Comparison of ENCODE assay signal across 14 cellular contexts in the genomic region with DNA sequence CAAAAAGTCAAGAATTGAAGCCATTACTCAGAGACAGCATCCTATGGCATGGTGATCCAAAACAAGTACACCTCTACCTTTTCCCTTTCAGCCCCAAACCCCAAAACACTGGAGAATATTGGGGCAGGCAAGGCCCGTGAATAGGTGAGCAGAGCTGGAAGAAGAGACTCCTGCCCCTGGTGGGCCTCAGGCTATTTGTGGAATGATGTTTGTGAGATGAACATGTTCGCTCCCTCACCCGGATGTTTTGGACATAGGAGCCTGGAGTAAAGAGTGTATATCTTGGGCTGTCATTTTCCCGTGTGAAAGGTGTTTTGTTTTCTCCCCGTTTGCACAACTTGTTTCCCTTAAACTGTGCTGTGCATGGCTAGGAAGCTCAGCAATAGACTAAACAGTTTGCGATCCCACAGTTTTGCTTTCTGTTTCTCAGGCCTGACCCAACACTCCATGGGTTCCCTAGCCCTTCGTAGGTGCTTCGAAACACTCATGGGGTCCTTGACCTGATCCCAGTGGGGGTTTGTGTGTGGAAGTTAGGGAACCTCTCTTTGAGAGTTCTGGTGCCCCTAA.
DNase-seq lines count a peak whose midpoint lies in the region; ATAC-seq, FAIRE-seq and TF ChIP-seq lines count a peak whose summit lies in the region.
"Had no signal": no experiment of that assay in that cellular context is flagged by ENCODE, and none has a peak within 500 bp of the region (broad histone marks: within the 10 kb centered on the region; RNA-seq: fewer than 3 reads in every experiment).

No MANE protein-coding gene starts in this region.

- no peaks in the 10 kb centered on the region for H3K27me3 ChIP-seq in MM.1S (replicated peaks; ENCODE audit: insufficient read depth, low read length)
- H3K27me3 ChIP-seq in astrocyte (ENCODE audit: insufficient read depth, low read length): no peaks in the 10 kb centered on the region
- H3K27me3 ChIP-seq in Karpas-422 (ENCODE audit: low read length): no peaks in the 10 kb centered on the region
- H3K27me3 ChIP-seq: BLaER1 treated with 17β-estradiol and CSF1 and Interleukin-3, amounts not matched to agents 10 nM and 100 nM had no signal

- FAIRE-seq in HTR-8/SVneo (lab: Jason Lieb, UNC) (peak; percentile 4), astrocyte (lab: Jason Lieb, UNC) (no peak)
- FAIRE-seq: H1 had no signal

- POLR2A ChIA-PET in OCI-LY7 (lab: Charles Lee): no interaction called here

- H3K36me3 ChIP-seq in MM.1S (replicated peaks; ENCODE audit: insufficient read depth, low read length) (no peaks in the 10 kb centered on the region), astrocyte (ENCODE audit: insufficient read depth, low read length) (no peaks in the 10 kb centered on the region), Karpas-422 (ENCODE audit: insufficient read depth, low read length) (no peaks in the 10 kb centered on the region), OCI-LY7 (ENCODE audit: insufficient read depth, low read length) (no peaks in the 10 kb centered on the region)
- H3K36me3 ChIP-seq: BLaER1 treated with 17β-estradiol and CSF1 and Interleukin-3, amounts not matched to agents 10 nM and 100 nM had no signal

- TF ChIP-seq CTCF in MM.1S (IDR thresholded peaks at IDR 0.05; ENCODE audit: low read length): no peak
- no peak for TF ChIP-seq CTCF in astrocyte (IDR thresholded peaks at IDR 0.05; ENCODE audit: insufficient read depth, low read depth, low read length)
- TF ChIP-seq CTCF in OCI-LY7 (conservative IDR thresholded peaks at IDR 0.05; ENCODE audit: low read length): no peak

- H3K27ac ChIP-seq in MM.1S (ENCODE audit: low read length) (no peak overlapping the region), astrocyte (ENCODE audit: low read depth, low read length) (no peak overlapping the region), Karpas-422 (ENCODE audit: low read length) (no peak overlapping the region), OCI-LY7 (ENCODE audit: low read depth, low read length, poor library complexity, severe bottlenecking) (no peak overlapping the region)
- H3K27ac ChIP-seq: BLaER1 treated with 17β-estradiol and CSF1 and Interleukin-3, amounts not matched to agents 10 nM and 100 nM had no signal

- peaks cover 7% of the 10 kb centered on the region for H3K4me1 Mint-ChIP-seq in astrocyte (ENCODE audit: low read depth, unreplicated experiment)
- H3K4me1 Mint-ChIP-seq: B cell had no signal

- H3K9ac ChIP-seq in MM.1S (ENCODE audit: low read length) (peak overlapping the region; percentile 11; the same call in 1 of the 2 replicates), astrocyte (ENCODE audit: low read length) (no peak overlapping the region), Karpas-422 (ENCODE audit: low read length) (no peak overlapping the region)
- H3K9ac ChIP-seq: BLaER1 treated with 17β-estradiol and CSF1 and Interleukin-3, amounts not matched to agents 10 nM and 100 nM had no signal

- peaks cover 34% of the 10 kb centered on the region for H3K27me3 Mint-ChIP-seq in astrocyte (ENCODE audit: low read depth, unreplicated experiment)

- BruUV-seq in OCI-LY7 (replicated peaks; lab: Mats Ljungman, UMichigan): no TSS peak

- DNase-seq in HTR-8/SVneo (ENCODE audit: insufficient read length, low spot score) (no peak), MM.1S (no peak), astrocyte (ENCODE audit: low read depth) (no peak), Karpas-422 (no peak), OCI-LY7 (ENCODE audit: low spot score) (no peak)
- DNase-seq: Calu3; CD8-positive, alpha-beta T cell; DMS79 treated with DMSO at 0.1 percent for 48 hours; GF-D8; H9 had no signal

- H3K9me2 ChIP-seq in MM.1S (replicated peaks; ENCODE audit: insufficient read depth, low read length): no peaks in the 10 kb centered on the region
- H3K9me2 ChIP-seq in Karpas-422 (replicated peaks; ENCODE audit: insufficient read depth, low read length): no peaks in the 10 kb centered on the region
- H3K9me2 ChIP-seq in OCI-LY7 (ENCODE audit: insufficient read depth, low read length): no peaks in the 10 kb centered on the region

- no peaks in the 10 kb centered on the region for H3K36me3 Mint-ChIP-seq in astrocyte (ENCODE audit: low read depth, unreplicated experiment)
- H3K36me3 Mint-ChIP-seq: CD8-positive, alpha-beta T cell had no signal

- no peaks in the 10 kb centered on the region for H3K9me3 Mint-ChIP-seq in astrocyte (ENCODE audit: unreplicated experiment)
- H3K9me3 Mint-ChIP-seq: CD8-positive, alpha-beta T cell had no signal

- H3K4me1 ChIP-seq in MM.1S (ENCODE audit: low read length) (no peaks in the 10 kb centered on the region), astrocyte (ENCODE audit: insufficient read depth, low read length) (no peaks in the 10 kb centered on the region), Karpas-422 (ENCODE audit: low read length) (no peaks in the 10 kb centered on the region), OCI-LY7 (ENCODE audit: insufficient read depth, low read length, poor library complexity, severe bottlenecking) (no peaks in the 10 kb centered on the region)

- H3K4me2 ChIP-seq in MM.1S (ENCODE audit: low read depth, low read length) (peak overlapping the region; percentile 33; the same call in 1 of the 2 replicates), astrocyte (ENCODE audit: low read length) (no peak overlapping the region), Karpas-422 (ENCODE audit: low read depth, low read length, poor library complexity, severe bottlenecking) (no peak overlapping the region), OCI-LY7 (ENCODE audit: low read length) (no peak overlapping the region)
- H3K4me2 ChIP-seq: BLaER1 treated with 17β-estradiol and CSF1 and Interleukin-3, amounts not matched to agents 10 nM and 100 nM had no signal

- peak overlapping the region; percentile 51 for H3K27ac Mint-ChIP-seq in astrocyte (ENCODE audit: unreplicated experiment)
- H3K27ac Mint-ChIP-seq: B cell; CD8-positive, alpha-beta T cell; H9 had no signal

- H3K4me3 ChIP-seq in MM.1S (ENCODE audit: low read length) (peak overlapping the region; percentile 30), astrocyte (ENCODE audit: insufficient read depth, low read depth, low read length) (no peak overlapping the region), Karpas-422 (ENCODE audit: low read length) (no peak overlapping the region), OCI-LY7 (ENCODE audit: low read depth, low read length, poor library complexity, severe bottlenecking) (no peak overlapping the region)
- H3K4me3 ChIP-seq: BLaER1 treated with 17β-estradiol and CSF1 and Interleukin-3, amounts not matched to agents 10 nM and 100 nM had no signal

- H4K20me1 ChIP-seq in MM.1S (ENCODE audit: insufficient read depth, low read length) (no peaks in the 10 kb centered on the region), astrocyte (ENCODE audit: insufficient read depth, low read length) (no peaks in the 10 kb centered on the region), Karpas-422 (ENCODE audit: insufficient read depth, low read depth, low read length) (no peaks in the 10 kb centered on the region), OCI-LY7 (ENCODE audit: insufficient read depth, low read length) (no peaks in the 10 kb centered on the region)
- H4K20me1 ChIP-seq: BLaER1 treated with 17β-estradiol and CSF1 and Interleukin-3, amounts not matched to agents 10 nM and 100 nM had no signal

- H2AFZ ChIP-seq in MM.1S (ENCODE audit: low read length): peak overlapping the region; percentile 38
- H2AFZ ChIP-seq in astrocyte (ENCODE audit: low read depth, low read length): no peak overlapping the region
- H2AFZ ChIP-seq in Karpas-422 (ENCODE audit: low read length): no peak overlapping the region
- H2AFZ ChIP-seq in OCI-LY7 (ENCODE audit: low read length): no peak overlapping the region

- H3K4me3 Mint-ChIP-seq in astrocyte (ENCODE audit: unreplicated experiment): no peak overlapping the region
- H3K4me3 Mint-ChIP-seq: B cell; CD8-positive, alpha-beta T cell; H9 had no signal

- CTCF ChIA-PET in OCI-LY7 (lab: Charles Lee; ENCODE audit: unreplicated experiment): no interaction called here

- intact Hi-C loops in OCI-LY7 (cut with micrococcal nuclease; ENCODE audit: unreplicated experiment): no loop called here

- H3K79me2 ChIP-seq in MM.1S (ENCODE audit: low read length): no peaks in the 10 kb centered on the region
- no peaks in the 10 kb centered on the region for H3K79me2 ChIP-seq in astrocyte (ENCODE audit: insufficient read depth, low read length)
- no peaks in the 10 kb centered on the region for H3K79me2 ChIP-seq in Karpas-422 (ENCODE audit: low read length)
- no peaks in the 10 kb centered on the region for H3K79me2 ChIP-seq in OCI-LY7 (ENCODE audit: insufficient read depth, low read depth, low read length)

- ATAC-seq in GM18511 (IDR thresholded peaks at IDR 0.05; ENCODE audit: unreplicated experiment): no peak
- ATAC-seq: CD8-positive, alpha-beta T cell had no signal

- H3F3A ChIP-seq in MM.1S (ENCODE audit: insufficient read depth, low read length): no peaks in the 10 kb centered on the region

- no peaks in the 10 kb centered on the region for H3K9me3 ChIP-seq in MM.1S (replicated peaks; ENCODE audit: insufficient read depth, low read length)
- H3K9me3 ChIP-seq in astrocyte (ENCODE audit: insufficient read depth, low read depth, low read length): no peaks in the 10 kb centered on the region
- H3K9me3 ChIP-seq in Karpas-422 (ENCODE audit: low read length): no peaks in the 10 kb centered on the region
- H3K9me3 ChIP-seq in OCI-LY7 (ENCODE audit: low read length): no peaks in the 10 kb centered on the region
- H3K9me3 ChIP-seq: BLaER1 treated with 17β-estradiol and CSF1 and Interleukin-3, amounts not matched to agents 10 nM and 100 nM had no signal
